19 cellular contexts compared by ENCODE assay signal in genomic region chr12:100859063-100859627, GRCh38.
DNase-seq lines count a peak whose midpoint lies in the region; ATAC-seq and TF ChIP-seq lines count a peak whose summit lies in the region.
"Had no signal": no experiment of that assay in that cellular context is flagged by ENCODE, and none has a peak within 500 bp of the region (broad histone marks: within the 10 kb centered on the region; RNA-seq: fewer than 3 reads in every experiment).

No MANE protein-coding gene starts in this region.

- no peak overlapping the region for H3K23ac ChIP-seq in trophoblast cell (ENCODE audit: low read length)

- H3K27ac ChIP-seq in GM23248 (peak overlapping the region; percentile 69), RWPE2 (ENCODE audit: poor library complexity, severe bottlenecking) (peak overlapping the region; percentile 5), foreskin keratinocyte (no peak overlapping the region), trophoblast cell (ENCODE audit: low read depth, low read length) (no peak overlapping the region)
- H3K27ac ChIP-seq: BLaER1 had no signal

- H3K27me3 Mint-ChIP-seq in natural killer cell (ENCODE audit: low read depth in 2 of 2), result no peaks in the 10 kb centered on the region

- no peak overlapping the region for H3K14ac ChIP-seq in trophoblast cell (ENCODE audit: low read length)

- H2AFZ ChIP-seq in GM23248 (peak overlapping the region; percentile 54), trophoblast cell (ENCODE audit: insufficient read depth, low read length, poor library complexity) (no peak overlapping the region)

- intact Hi-C loops in natural killer cell (cut with micrococcal nuclease), result no loop called here

- H3K27me3 ChIP-seq in GM23248 (replicated peaks; ENCODE audit: insufficient read depth) (no peaks in the 10 kb centered on the region), RWPE2 (ENCODE audit: insufficient read depth, poor library complexity, severe bottlenecking) (no peaks in the 10 kb centered on the region), foreskin keratinocyte (no peaks in the 10 kb centered on the region), trophoblast cell (ENCODE audit: insufficient read depth, low read length) (no peaks in the 10 kb centered on the region)
- H3K27me3 ChIP-seq: BLaER1 had no signal

- no peaks in the 10 kb centered on the region for H3F3A ChIP-seq in GM23248 (ENCODE audit: insufficient read depth)

- H3K9me3 ChIP-seq in GM23248 (ENCODE audit: low read depth) (no peaks in the 10 kb centered on the region), RWPE2 (ENCODE audit: severe bottlenecking) (no peaks in the 10 kb centered on the region), trophoblast cell (ENCODE audit: insufficient read depth, low read depth, low read length) (no peaks in the 10 kb centered on the region)
- H3K9me3 ChIP-seq: BLaER1, SK-N-SH had no signal

- no peaks in the 10 kb centered on the region for H3K9me2 ChIP-seq in GM23248 (ENCODE audit: insufficient read depth)
- H3K9me2 ChIP-seq: SK-N-SH had no signal

- H3K18ac ChIP-seq in trophoblast cell (ENCODE audit: low read length), result no peak overlapping the region

- no peak for ATAC-seq in RWPE2 (ENCODE audit: low read depth)
- peak; percentile 36 for ATAC-seq in foreskin keratinocyte
- no peak for ATAC-seq in natural killer cell
- ATAC-seq in GM19324 (IDR thresholded peaks at IDR 0.05; ENCODE audit: low FRiP score, unreplicated experiment), result no peak
- ATAC-seq: CD8-positive, alpha-beta T cell had no signal

- H4K12ac ChIP-seq in trophoblast cell (ENCODE audit: low read depth, low read length), result no peak overlapping the region

- no peak overlapping the region for H2BK5ac ChIP-seq in trophoblast cell (ENCODE audit: low read depth, low read length, poor library complexity)

- H3K4me2 ChIP-seq in GM23248 (ENCODE audit: unreplicated experiment) (peak overlapping the region; percentile 53), trophoblast cell (ENCODE audit: low read length) (no peak overlapping the region)
- H3K4me2 ChIP-seq: BLaER1, SK-N-SH had no signal

- H2BK12ac ChIP-seq in trophoblast cell (ENCODE audit: low read length), result no peak overlapping the region

- peaks cover 18% of the 10 kb centered on the region for H3K4me1 ChIP-seq in GM23248 (ENCODE audit: insufficient read depth)
- peaks cover 13% of the 10 kb centered on the region for H3K4me1 ChIP-seq in RWPE2 (ENCODE audit: insufficient read depth, poor library complexity, severe bottlenecking)
- peaks cover 13% of the 10 kb centered on the region for H3K4me1 ChIP-seq in foreskin keratinocyte
- no peaks in the 10 kb centered on the region for H3K4me1 ChIP-seq in trophoblast cell (ENCODE audit: control insufficient read depth in 1 of 2, insufficient read depth in 2 of 2, low read length in 2 of 2)

- TF ChIP-seq CTCF in RWPE2 (IDR thresholded peaks at IDR 0.05; ENCODE audit: poor library complexity, severe bottlenecking), result no peak
- no peak for TF ChIP-seq CTCF in foreskin keratinocyte (conservative IDR thresholded peaks at IDR 0.05)
- TF ChIP-seq CTCF in natural killer cell (IDR thresholded peaks at IDR 0.05), result no peak

- no peak overlapping the region for H3K27ac Mint-ChIP-seq in natural killer cell
- H3K27ac Mint-ChIP-seq: CD8-positive, alpha-beta T cell had no signal

- no peak overlapping the region for H3K4ac ChIP-seq in trophoblast cell (ENCODE audit: low read depth, low read length)

- H4K20me1 ChIP-seq in GM23248 (ENCODE audit: insufficient read depth), result no peaks in the 10 kb centered on the region
- H4K20me1 ChIP-seq: BLaER1 had no signal

- in situ Hi-C loops in GM23248 (cut with MboI), result no loop called here

- H3K36me3 Mint-ChIP-seq in natural killer cell, result no peaks in the 10 kb centered on the region
- H3K36me3 Mint-ChIP-seq: CD8-positive, alpha-beta T cell had no signal

- H3K79me2 ChIP-seq in GM23248 (ENCODE audit: insufficient read depth) (no peaks in the 10 kb centered on the region), trophoblast cell (ENCODE audit: control insufficient read depth, insufficient read depth, low read length, poor library complexity) (no peaks in the 10 kb centered on the region)

- H3K9me3 Mint-ChIP-seq in natural killer cell, result peaks cover 7 to 12% of the 10 kb centered on the region in 2 donors
- H3K9me3 Mint-ChIP-seq: CD8-positive, alpha-beta T cell had no signal

- no peaks in the 10 kb centered on the region for H3K4me1 Mint-ChIP-seq in natural killer cell

- no peak overlapping the region for H3K4me3 ChIP-seq in GM23248
- no peak overlapping the region for H3K4me3 ChIP-seq in RWPE2 (ENCODE audit: severe bottlenecking)
- H3K4me3 ChIP-seq in trophoblast cell (ENCODE audit: low read depth, low read length), result no peak overlapping the region
- H3K4me3 ChIP-seq: BLaER1 had no signal

- H3K36me3 ChIP-seq in GM23248 (ENCODE audit: low read depth) (no peaks in the 10 kb centered on the region), RWPE2 (ENCODE audit: low read depth) (no peaks in the 10 kb centered on the region), trophoblast cell (ENCODE audit: control insufficient read depth in 1 of 2, insufficient read depth in 2 of 2, low read length in 2 of 2) (no peaks in the 10 kb centered on the region)
- H3K36me3 ChIP-seq: BLaER1 had no signal

- H3K4me3 Mint-ChIP-seq in natural killer cell, result no peak overlapping the region
- H3K4me3 Mint-ChIP-seq: CD8-positive, alpha-beta T cell had no signal

- 88% methylated on average over 5 of the region's 5 CpGs for whole genome bisulfite sequencing in GM23248 (ENCODE audit: low coverage in 1 of 2, low lambda C conversion rate in 2 of 2, missing lambda C conversion rate in 2 of 2), 2 experiments
- no CpG with 5 or more reads among the region's 5 CpGs for WGBS in trophoblast cell (ENCODE audit: extremely low coverage, insufficient coverage, insufficient read length)

- H2AK5ac ChIP-seq in trophoblast cell (ENCODE audit: low read length), result no peak overlapping the region

- no peaks in the 10 kb centered on the region for H3K79me1 ChIP-seq in trophoblast cell (ENCODE audit: low read length)

- no peak overlapping the region for H4K91ac ChIP-seq in trophoblast cell (ENCODE audit: low read depth, low read length)

- peak overlapping the region; percentile 35 for H3K9ac ChIP-seq in GM23248
- no peak overlapping the region for H3K9ac ChIP-seq in trophoblast cell (ENCODE audit: low read length)
- H3K9ac ChIP-seq: BLaER1, SK-N-SH had no signal

- DNase-seq in GM23248, result no peak
- no peak for DNase-seq in RWPE2 (ENCODE audit: low spot score)
- no peak for DNase-seq in foreskin keratinocyte
- DNase-seq in trophoblast cell, result peak; percentile 56 to 90
- no peak for DNase-seq in activated gamma-delta T cell (lab: John Stamatoyannopoulos, UW)
- DNase-seq in natural killer cell, result no peak
- DNase-seq in stimulated activated CD8-positive, alpha-beta memory T cell treated with anti-CD3 and anti-CD28 coated beads, Interleukin-4, amount 100 ng/mL, for 48 hours, result no peak
- DNase-seq: CD8-positive, alpha-beta T cell; H7; KG1; NCI-H146; NCI-H2029 treated with DMSO at 0.1 percent for 48 hours; NCI-H2171; NCI-H748 treated with DMSO at 0.1 percent for 48 hours; NK-92 treated with Interleukin-12 subunit alpha and Interleukin-12 subunit beta, amount 100 ng/mL, for 24 hours; SHP77; SK-N-SH had no signal

- no peak overlapping the region for H2BK120ac ChIP-seq in trophoblast cell (ENCODE audit: insufficient read depth, low read length, poor library complexity)

- no peak overlapping the region for H4K8ac ChIP-seq in trophoblast cell (ENCODE audit: low read depth, low read length)

Comparison
In these comparisons a context has a peak if more than half of its experiments do, and no peak if none do; other contexts are left out.
1. DNase-seq: peak in trophoblast cell (2 of 2); none in GM23248 (single experiment), RWPE2 (single experiment), foreskin keratinocyte (0 of 2), activated gamma-delta T cell (single experiment), natural killer cell (single experiment) and stimulated activated CD8-positive, alpha-beta memory T cell treated with anti-CD3 and anti-CD28 coated beads, Interleukin-4, amount 100 ng/mL, for 48 hours (single experiment).
2. H3K27ac ChIP-seq: peak in GM23248 (single experiment) and RWPE2 (single experiment); none in foreskin keratinocyte (single experiment) and trophoblast cell (single experiment).